In genomic region chr17:80698297-80698696, GRCh38 we compare ENCODE assay signal across 18 cellular contexts.
DNase-seq lines count a peak whose midpoint lies in the region; ATAC-seq, FAIRE-seq and TF ChIP-seq lines count a peak whose summit lies in the region.
"Had no signal": no experiment of that assay in that cellular context is flagged by ENCODE, and none has a peak within 500 bp of the region (broad histone marks: within the 10 kb centered on the region; RNA-seq: fewer than 3 reads in every experiment).

No MANE protein-coding gene starts in this region.

- no peak for TF ChIP-seq RAD21 in H1 (IDR thresholded peaks at IDR 0.05 in 1 of 2, conservative IDR thresholded peaks at IDR 0.05 in 1 of 2; ENCODE audit: low read depth in 2 of 2, low read length in 2 of 2)

- peaks cover 6% of the 10 kb centered on the region for H3K36me3 Mint-ChIP-seq in activated T-cell treated with anti-CD3 and anti-CD28 coated beads, Interleukin-2, amount 50 U/mL, for 24 hours (ENCODE audit: low read depth)

- peak overlapping the region; percentile 34 for H3K4ac ChIP-seq in H1 (replicated peaks; ENCODE audit: insufficient read length, low read depth, low read length)

- H3K14ac ChIP-seq in H1 (ENCODE audit: insufficient read length): no peak overlapping the region

- no peak overlapping the region for H3K27ac ChIP-seq in H1 (ENCODE audit: low read depth, low read length)

- CTCF ChIA-PET in H1 (lab: Charles Lee; ENCODE audit: partially characterized antibody): interaction anchor here (0.7 kb wide), 1 partner anchor 12 kb away, joined by 3 read pairs; no protein-coding TSS in a partner anchor

- DNase-seq in activated T-cell treated with anti-CD3 and anti-CD28 coated beads, Interleukin-2, amount 50 U/mL, for 24 hours: no peak
- no peak for DNase-seq in activated T-cell treated with anti-CD3 and anti-CD28 coated beads, Interleukin-2, amount 50 U/mL, for 1 hour
- DNase-seq in NCI-H146 (lab: John Stamatoyannopoulos, UW): peak; percentile 74
- DNase-seq in H1 (ENCODE audit: low read depth in 1 of 2, low spot score in 2 of 2): no peak
- no peak for DNase-seq in NCI-H526 treated with DMSO at 0.1 percent for 48 hours (lab: John Stamatoyannopoulos, UW)
- DNase-seq in left lobe of liver (ENCODE audit: low spot score): no peak
- DNase-seq: Caco-2; CD4-positive, alpha-beta T cell; EL; GOT3; HFFc6; NCI-H1436 treated with DMSO at 0.1 percent for 48 hours; NCI-H510A; RPMI8226 had no signal

- H3K23ac ChIP-seq in H1 (ENCODE audit: insufficient read length): no peak overlapping the region

- no peaks in the 10 kb centered on the region for H3K27me3 ChIP-seq in H1 (replicated peaks in 1 of 4; ENCODE audit: control insufficient read depth in 3 of 4, extremely low read depth in 1 of 4, insufficient read depth in 3 of 4, low read length in 3 of 4)

- H3K4me3 ChIP-seq in H1 (ENCODE audit: extremely low read depth in 1 of 4, insufficient read depth in 2 of 4, low read depth in 3 of 4, low read length in 4 of 4): no peak overlapping the region

- H4K8ac ChIP-seq in H1 (ENCODE audit: extremely low read depth, insufficient read depth, low read length): no peak overlapping the region

- H2BK5ac ChIP-seq in H1 (ENCODE audit: low read depth, low read length): peak overlapping the region; percentile 22

- H3K27me3 Mint-ChIP-seq in activated T-cell treated with anti-CD3 and anti-CD28 coated beads, Interleukin-2, amount 50 U/mL, for 24 hours: no peaks in the 10 kb centered on the region
- H3K27me3 Mint-ChIP-seq: B cell; CD4-positive, alpha-beta T cell had no signal

- no peak overlapping the region; a peak in 1 of 4 replicates for H3K4me2 ChIP-seq in H1 (ENCODE audit: insufficient read depth in 1 of 2, low read depth in 2 of 2, low read length in 2 of 2)

- H3K79me2 ChIP-seq in H1 (ENCODE audit: control insufficient read depth in 1 of 2, insufficient read depth in 2 of 2, low read length in 2 of 2): peaks cover 0 to 73% of the 10 kb centered on the region in 2 experiments; a peak in 3 of 4 replicates

- no peak overlapping the region for H2AFZ ChIP-seq in H1 (ENCODE audit: low read length)

- H3K27ac Mint-ChIP-seq in activated T-cell treated with anti-CD3 and anti-CD28 coated beads, Interleukin-2, amount 50 U/mL, for 24 hours: peak overlapping the region; percentile 27
- H3K27ac Mint-ChIP-seq: B cell; CD4-positive, alpha-beta T cell; HFFc6 had no signal

- H3K23me2 ChIP-seq in H1 (ENCODE audit: low read depth, low read length): peaks cover 10% of the 10 kb centered on the region; the same call in 1 of the 2 replicates

- H3K4me1 ChIP-seq in H1 (replicated peaks in 1 of 4; ENCODE audit: control insufficient read depth in 3 of 4, insufficient read depth in 4 of 4, low read length in 3 of 4): peaks cover 0 to 32% (median 18%) of the 10 kb centered on the region in 4 experiments; a peak in 6 of 7 replicates

- H2BK12ac ChIP-seq in H1 (ENCODE audit: low read depth, low read length): no peak overlapping the region; the same call in 1 of the 2 replicates

- H3K9ac ChIP-seq in H1 (replicated peaks in 1 of 4; ENCODE audit: extremely low read depth in 1 of 4, low read depth in 3 of 4, low read length in 3 of 4): no peak overlapping the region

- 91% methylated on average over 13 of the region's 14 CpGs; no CpG with 5 or more reads in 1 of the 2 experiments for WGBS in H1 (ENCODE audit: extremely low coverage in 1 of 2, insufficient coverage in 1 of 2, insufficient read length in 1 of 2, insufficient replicate concordance in 2 of 2, low coverage in 1 of 2, low lambda C conversion rate in 2 of 2, missing lambda C conversion rate in 1 of 2), 2 experiments

- TF ChIP-seq POLR2A in H1 (IDR thresholded peaks at IDR 0.05; ENCODE audit: control extremely low read depth in 1 of 2, low read depth in 2 of 2, low read length in 2 of 2): no peak

- H2BK15ac ChIP-seq in H1 (ENCODE audit: low read length): 0 out of 2 replicates have a peak overlapping the region, but pooled peaks have one; percentile 33

- no peak overlapping the region; the same call in 1 of the 2 replicates for H2BK20ac ChIP-seq in H1 (ENCODE audit: low read length)

- no peak for FAIRE-seq in H1 (lab: Jason Lieb, UNC)
- FAIRE-seq: GM12892, GM18507 had no signal

- no peak overlapping the region for H4K5ac ChIP-seq in H1 (ENCODE audit: insufficient read length, low read depth, low read length)

- no peaks in the 10 kb centered on the region for H4K20me1 ChIP-seq in H1 (replicated peaks in 1 of 2; ENCODE audit: control insufficient read depth in 1 of 2, insufficient read depth in 2 of 2, low read length in 2 of 2)

- H3K79me1 ChIP-seq in H1 (ENCODE audit: low read depth, low read length): peaks cover 5% of the 10 kb centered on the region; the same call in 1 of the 2 replicates

- H3K36me3 ChIP-seq in H1 (ENCODE audit: control insufficient read depth in 2 of 4, insufficient read depth in 4 of 4, low read length in 3 of 4): no peaks in the 10 kb centered on the region

- POLR2A ChIA-PET in H1 (lab: Charles Lee; ENCODE audit: partially characterized antibody): interaction anchor here (1.1 kb wide), 1 partner anchor 9 kb away, joined by 3 read pairs; no protein-coding TSS in a partner anchor

- no peak overlapping the region for H3K4me3 Mint-ChIP-seq in activated T-cell treated with anti-CD3 and anti-CD28 coated beads, Interleukin-2, amount 50 U/mL, for 24 hours
- H3K4me3 Mint-ChIP-seq: B cell; CD4-positive, alpha-beta T cell; HFFc6 had no signal

- ATAC-seq in GM21360 (IDR thresholded peaks at IDR 0.05; ENCODE audit: unreplicated experiment) (no peak), left lobe of liver (no peak)

- H2BK120ac ChIP-seq in H1 (replicated peaks; ENCODE audit: low read depth, low read length): no peak overlapping the region

- peaks cover 65% of the 10 kb centered on the region for H3K4me1 Mint-ChIP-seq in activated T-cell treated with anti-CD3 and anti-CD28 coated beads, Interleukin-2, amount 50 U/mL, for 24 hours (ENCODE audit: low read depth)

- no peak overlapping the region for H4K91ac ChIP-seq in H1 (replicated peaks; ENCODE audit: insufficient read length, low read length)

- H2AK5ac ChIP-seq in H1 (ENCODE audit: low read depth, low read length): peak overlapping the region; percentile 78; the same call in 1 of the 2 replicates

- H3K9me3 Mint-ChIP-seq in activated T-cell treated with anti-CD3 and anti-CD28 coated beads, Interleukin-2, amount 50 U/mL, for 24 hours: peaks cover 4% of the 10 kb centered on the region

- no peak overlapping the region for H3K56ac ChIP-seq in H1 (replicated peaks; ENCODE audit: insufficient read length, low read depth, low read length)

- H3K18ac ChIP-seq in H1 (ENCODE audit: extremely low read depth, low read length): 0 out of 2 replicates have a peak overlapping the region, but pooled peaks have one; percentile 38

- TF ChIP-seq EP300 in H1 (IDR thresholded peaks at IDR 0.05; ENCODE audit: borderline replicate concordance in 1 of 2, low read depth in 2 of 2, low read length in 2 of 2): no peak

- no peak for TF ChIP-seq CTCF in H1 (IDR thresholded peaks at IDR 0.05; ENCODE audit: control extremely low read depth in 1 of 3, insufficient read depth in 1 of 3, low read depth in 1 of 3, low read length in 3 of 3)

- no peaks in the 10 kb centered on the region; a peak in 2 of 4 replicates for H3K9me3 ChIP-seq in H1 (ENCODE audit: insufficient read depth in 2 of 2, low read depth in 1 of 2, low read length in 1 of 2)
- H3K9me3 ChIP-seq: Caco-2 had no signal

TF ChIP-seq in H1, 55 proteins besides CTCF, POLR2A, EP300 and RAD21:
- TF ChIP-seq TEAD4 (IDR thresholded peaks at IDR 0.05; ENCODE audit: low read depth, low read length): peak; percentile 17; the same call in 1 of the 2 replicates
- TF ChIP-seq CEBPB (IDR thresholded peaks at IDR 0.05; ENCODE audit: low read depth, low read length): no peak
- TF ChIP-seq MAX (IDR thresholded peaks at IDR 0.05): peak; percentile 38; the same call in 1 of the 2 replicates
- TF ChIP-seq E2F6 (IDR thresholded peaks at IDR 0.05): peak; percentile 66; the same call in 1 of the 2 replicates
TF ChIP-seq in H1: peak in this region for 3.
